In genomic region chr7:5350600-5351385, GRCh38 we compare ENCODE assay signal across 16 cellular contexts.
"Had no signal": no experiment of that assay in that cellular context is flagged by ENCODE, and none has a peak within 500 bp of the region (broad histone marks: within the 10 kb centered on the region; RNA-seq: fewer than 3 reads in every experiment).

No MANE protein-coding gene starts in this region.

- H3K27ac Mint-ChIP-seq: activated CD8-positive, alpha-beta memory T cell treated with anti-CD3 and anti-CD28 coated beads, Interleukin-2, amount 10 ng/mL, durations not matched to agents 7 days and 5 days; activated naive CD8-positive, alpha-beta T cell had no signal

- H3K27ac ChIP-seq: brain microvascular endothelial cell, hepatocyte, psoas muscle, suprapubic skin, upper lobe of right lung had no signal

- H3K9me3 ChIP-seq: mucosa of descending colon, psoas muscle, suprapubic skin, upper lobe of right lung had no signal

- H3K4me3 Mint-ChIP-seq: activated CD8-positive, alpha-beta memory T cell treated with anti-CD3 and anti-CD28 coated beads, Interleukin-2, amount 10 ng/mL, durations not matched to agents 7 days and 5 days; activated naive CD8-positive, alpha-beta T cell; activated T-cell treated with anti-CD3 and anti-CD28 coated beads, Interleukin-2, amount 50 U/mL, for 4 hours; natural killer cell had no signal

- DNase-seq: activated CD4-positive, alpha-beta T cell treated with anti-CD3 and anti-CD28 coated beads for 1 hour; activated CD4-positive, alpha-beta T cell treated with anti-CD3 and anti-CD28 coated beads, Interleukin-2, amount 50 U/mL, for 48 hours; activated CD8-positive, alpha-beta memory T cell treated with anti-CD3 and anti-CD28 coated beads, Interleukin-2, amount 10 ng/mL, durations not matched to agents 7 days and 5 days; activated gamma-delta T cell; activated T-cell treated with anti-CD3 and anti-CD28 coated beads, Interleukin-2, amount 50 U/mL, for 4 hours; brain microvascular endothelial cell; mucosa of descending colon; natural killer cell; occipital lobe; psoas muscle; stimulated activated CD4-positive, alpha-beta T cell treated with anti-CD3 and anti-CD28 coated beads, Interleukin-12 subunit alpha, Interleukin-12 subunit beta, amount 100 ng/mL, for 4 hours; stimulated activated naive CD4-positive, alpha-beta T cell treated with Interleukin-2 at 50 U/mL for 16 hours; upper lobe of right lung had no signal

- H3K27me3 ChIP-seq: brain microvascular endothelial cell, hepatocyte, suprapubic skin, upper lobe of right lung had no signal

- H3K27me3 Mint-ChIP-seq: activated CD8-positive, alpha-beta memory T cell treated with anti-CD3 and anti-CD28 coated beads, Interleukin-2, amount 10 ng/mL, durations not matched to agents 7 days and 5 days; activated naive CD8-positive, alpha-beta T cell had no signal

- H3K36me3 Mint-ChIP-seq: activated naive CD8-positive, alpha-beta T cell; natural killer cell had no signal

- H3K4me3 ChIP-seq: hepatocyte, mucosa of descending colon, psoas muscle, suprapubic skin, upper lobe of right lung had no signal

- H3K9me3 Mint-ChIP-seq: activated T-cell treated with anti-CD3 and anti-CD28 coated beads, Interleukin-2, amount 50 U/mL, for 4 hours; natural killer cell had no signal
